ENCODE assay signal across 15 cellular contexts in genomic region chr3:59108091-59108815, GRCh38. TPM values are rescaled to one million over a fixed set of nuclear protein-coding genes. Genes with fewer than 3 reads are reported as not detected.
DNase-seq lines count a peak whose midpoint lies in the region; ATAC-seq, FAIRE-seq and TF ChIP-seq lines count a peak whose summit lies in the region.
"Had no signal": no experiment of that assay in that cellular context is flagged by ENCODE, and none has a peak within 500 bp of the region (broad histone marks: within the 10 kb centered on the region; RNA-seq: fewer than 3 reads in every experiment).

No MANE protein-coding gene starts in this region.

- no peaks in the 10 kb centered on the region for H4K20me1 ChIP-seq in K562 (replicated peaks; ENCODE audit: control insufficient read depth, insufficient read depth, low read length)

- POLR2A ChIA-PET in Caco-2 (lab: Charles Lee): no interaction called here
- POLR2A ChIA-PET in K562 (lab: Yijun Ruan, JAX): interaction anchor here (1.0 kb wide), 1 partner anchor 110 kb away, joined by 4 read pairs; no protein-coding TSS in a partner anchor

- H3K4me1 Mint-ChIP-seq in Caco-2 (ENCODE audit: low read depth, unreplicated experiment): peaks cover 9% of the 10 kb centered on the region
- peaks cover 12% of the 10 kb centered on the region for H3K4me1 Mint-ChIP-seq in HFFc6 (ENCODE audit: low read depth)
- H3K4me1 Mint-ChIP-seq in T-helper 17 cell: no peaks in the 10 kb centered on the region
- H3K4me1 Mint-ChIP-seq: activated CD4-positive, alpha-beta T cell treated with anti-CD3 and anti-CD28 coated beads, Interleukin-2, amount 10 ng/mL, durations not matched to agents 7 days and 5 days; naive B cell had no signal

- TF ChIP-seq POLR2A in K562 (conservative IDR thresholded peaks at IDR 0.05): no peak

- WGBS in K562 (ENCODE audit: insufficient coverage, low coverage, missing lambda C conversion rate): 20% methylated on average over 4 of the region's 4 CpGs

- in situ Hi-C loops in K562 (cut with MboI): no loop called here

- H3K4me2 ChIP-seq in K562 (ENCODE audit: insufficient read depth, low read length): no peak overlapping the region

- H3K27me3 Mint-ChIP-seq in Caco-2 (ENCODE audit: insufficient read depth, unreplicated experiment) (no peaks in the 10 kb centered on the region), HFFc6 (ENCODE audit: insufficient read depth) (no peaks in the 10 kb centered on the region; the same call in 1 of the 2 replicates), T-helper 17 cell (peaks cover 7% of the 10 kb centered on the region)
- H3K27me3 Mint-ChIP-seq: naive B cell had no signal

- no peak overlapping the region; the same call in 1 of the 2 replicates for H2AFZ ChIP-seq in K562 (ENCODE audit: low read depth, low read length)

- H3K9me3 Mint-ChIP-seq in Caco-2 (ENCODE audit: unreplicated experiment): no peaks in the 10 kb centered on the region
- H3K9me3 Mint-ChIP-seq in HFFc6: no peaks in the 10 kb centered on the region
- H3K9me3 Mint-ChIP-seq: activated CD4-positive, alpha-beta T cell treated with anti-CD3 and anti-CD28 coated beads, Interleukin-2, amount 10 ng/mL, durations not matched to agents 7 days and 5 days; naive B cell; T-helper 1 cell treated with Interleukin-12 subunit alpha and Interleukin-12 subunit beta and Interleukin-4 antibody, amounts not matched to agents 30 μg/mL and 1 μg/mL, for 36 hours had no signal

- TF ChIP-seq EP300 in K562 (IDR thresholded peaks at IDR 0.05; ENCODE audit: low read length): no peak

- CTCF ChIA-PET in Caco-2 (lab: Charles Lee) (interaction anchor here (0.6 kb wide), 1 partner anchor 44 kb away, joined by 8 read pairs; no protein-coding TSS in a partner anchor), K562 (lab: Yijun Ruan, JAX; ENCODE audit: low intra/inter-chr PET ratio) (no interaction called here)

- no peaks in the 10 kb centered on the region for H3K27me3 ChIP-seq in Caco-2 (replicated peaks; ENCODE audit: control insufficient read depth, insufficient read depth, low read length)
- H3K27me3 ChIP-seq in K562 (ENCODE audit: control insufficient read depth in 2 of 2, insufficient read depth in 2 of 2, low read length in 2 of 2): no peaks in the 10 kb centered on the region

- H3K36me3 Mint-ChIP-seq in Caco-2 (ENCODE audit: insufficient read depth, unreplicated experiment) (no peaks in the 10 kb centered on the region), HFFc6 (ENCODE audit: low read depth) (no peaks in the 10 kb centered on the region), T-helper 17 cell (ENCODE audit: low read depth) (no peaks in the 10 kb centered on the region)
- H3K36me3 Mint-ChIP-seq: CD14-positive monocyte, naive B cell had no signal

- FAIRE-seq in K562 (lab: Jason Lieb, UNC): no peak

- H3K27ac Mint-ChIP-seq in Caco-2 (ENCODE audit: unreplicated experiment) (peak overlapping the region; percentile 70), HFFc6 (no peak overlapping the region; the same call in 1 of the 2 replicates), T-helper 17 cell (no peak overlapping the region)
- H3K27ac Mint-ChIP-seq: activated CD4-positive, alpha-beta T cell treated with anti-CD3 and anti-CD28 coated beads, Interleukin-2, amount 10 ng/mL, durations not matched to agents 7 days and 5 days; CD14-positive monocyte; naive B cell; T-helper 1 cell treated with Interleukin-12 subunit alpha and Interleukin-12 subunit beta and Interleukin-4 antibody, amounts not matched to agents 30 μg/mL and 1 μg/mL, for 36 hours had no signal

- H3K4me3 ChIP-seq in Caco-2 (ENCODE audit: low read depth, low read length): no peak overlapping the region
- no peak overlapping the region for H3K4me3 ChIP-seq in K562

- TF ChIP-seq CTCF in Caco-2 (IDR thresholded peaks at IDR 0.05; ENCODE audit: insufficient read depth in 1 of 2, low read depth in 1 of 2, low read length in 1 of 2, severe bottlenecking in 1 of 2, unreplicated experiment in 1 of 2) (no peak), K562 (IDR thresholded peaks at IDR 0.05 in 2 of 3, conservative IDR thresholded peaks at IDR 0.05 in 1 of 3; ENCODE audit: insufficient read depth in 2 of 3, low read depth in 1 of 3, low read length in 3 of 3) (no peak), HFFc6 (IDR thresholded peaks at IDR 0.05) (no peak)

- H3K4me3 Mint-ChIP-seq in Caco-2 (ENCODE audit: unreplicated experiment) (no peak overlapping the region), HFFc6 (no peak overlapping the region), T-helper 17 cell (no peak overlapping the region)
- H3K4me3 Mint-ChIP-seq: activated CD4-positive, alpha-beta T cell treated with anti-CD3 and anti-CD28 coated beads, Interleukin-2, amount 10 ng/mL, durations not matched to agents 7 days and 5 days; CD14-positive monocyte; naive B cell; T-helper 1 cell treated with Interleukin-12 subunit alpha and Interleukin-12 subunit beta and Interleukin-4 antibody, amounts not matched to agents 30 μg/mL and 1 μg/mL, for 36 hours had no signal

- H3K9me3 ChIP-seq in Caco-2 (no peaks in the 10 kb centered on the region), K562 (replicated peaks; ENCODE audit: control insufficient read depth, insufficient read depth, low read depth, low read length) (no peaks in the 10 kb centered on the region), T-helper 17 cell (ENCODE audit: control insufficient read depth, low read length, poor library complexity, severe bottlenecking) (no peaks in the 10 kb centered on the region)

- H3K4me1 ChIP-seq in Caco-2: peaks cover 5% of the 10 kb centered on the region; the same call in 1 of the 2 replicates
- no peaks in the 10 kb centered on the region for H3K4me1 ChIP-seq in K562 (replicated peaks in 1 of 2; ENCODE audit: control insufficient read depth in 2 of 2, insufficient read depth in 2 of 2, low read length in 2 of 2)

- no peak overlapping the region for H3K27ac ChIP-seq in K562 (ENCODE audit: extremely low read depth, low read depth, low read length)

- H3K9ac ChIP-seq in K562 (ENCODE audit: insufficient read depth in 1 of 2, low read depth in 2 of 2, low read length in 2 of 2): no peak overlapping the region

- no peaks in the 10 kb centered on the region for H3K79me2 ChIP-seq in K562 (ENCODE audit: control insufficient read depth, insufficient read depth, low read length)

- TF ChIP-seq RAD21 in K562 (CRISPR knock-in tag; conservative IDR thresholded peaks at IDR 0.05 in 1 of 2, IDR thresholded peaks at IDR 0.05 in 1 of 2): no peak

- BruUV-seq in Caco-2 (replicated peaks; lab: Mats Ljungman, UMichigan) (no TSS peak), K562 (replicated peaks; lab: Mats Ljungman, UMichigan) (no TSS peak)

- DNase-seq in Caco-2 (no peak), M059J (ENCODE audit: low read depth) (peak; percentile 54), K562 (ENCODE audit: extremely low read depth in 1 of 4, low spot score in 3 of 4) (no peak), left colon (peak in 1 of 2 donors; percentile 13), HFFc6 (no peak), T-helper 17 cell (no peak)
- DNase-seq: activated CD4-positive, alpha-beta T cell treated with anti-CD3 and anti-CD28 coated beads, Interleukin-2, amount 10 ng/mL, durations not matched to agents 7 days and 5 days; GDM1; naive B cell; NCI-H2171; substantia nigra had no signal

- no peak for ATAC-seq in K562
- peak; percentile 82 for ATAC-seq in left colon
- ATAC-seq in HG03039 (IDR thresholded peaks at IDR 0.05; ENCODE audit: unreplicated experiment): no peak
- no peak for ATAC-seq in activated CD4-positive, CD25-positive, alpha-beta regulatory T cell treated with anti-CD3 and anti-CD28 coated beads, Interleukin-2, amount 50 U/mL, for 24 hours
- no peak for ATAC-seq in T-helper 17 cell

- intact Hi-C loops in Caco-2 (cut with micrococcal nuclease; ENCODE audit: unreplicated experiment) (no loop called here), K562 (cut with micrococcal nuclease) (no loop called here), left colon (cut with DNase I, micrococcal nuclease) (no loop called here)

- no peaks in the 10 kb centered on the region for H3K36me3 ChIP-seq in Caco-2 (ENCODE audit: control insufficient read depth, insufficient read depth, low read length)
- H3K36me3 ChIP-seq in K562 (ENCODE audit: control insufficient read depth, insufficient read depth, low read length): no peaks in the 10 kb centered on the region

- H3K9me1 ChIP-seq in K562 (ENCODE audit: control insufficient read depth, insufficient read depth, low read length): no peaks in the 10 kb centered on the region

TF ChIP-seq in K562, 482 proteins besides CTCF, POLR2A, EP300 and RAD21 (continues in another document):
- TF ChIP-seq SPI1 (IDR thresholded peaks at IDR 0.05; ENCODE audit: borderline replicate concordance, low read depth, low read length) (0 out of 2 replicates have a peak, but pooled peaks have one; percentile 12), RBM22 (IDR thresholded peaks at IDR 0.05; ENCODE audit: low read depth, low read length, poor library complexity, severe bottlenecking) (no peak)

RNA-seq across cellular contexts. Expression of gene CFAP20DC, which starts 58.4 kb away (rescaled TPM):
- 2.2 and 2.8 TPM in 2 replicates for total RNA-seq in Caco-2 (2022)
- not detected in 2 replicates for total RNA-seq in M059J (2014; rRNA removed; shearing (Covaris generic))
- total RNA-seq in K562 (2011; cell fraction: chromatin; rRNA removed; ENCODE audit: low replicate concordance): 6.6 and 14.2 TPM in 2 replicates
- 3.5 and 5.1 TPM in 2 replicates for total RNA-seq in K562 (2011; cell fraction: nucleolus; rRNA removed)
- 6.3 and 9.5 TPM in 2 replicates for total RNA-seq in K562 (2011; cell fraction: nucleoplasm; rRNA removed)
- total RNA-seq in K562 (2014; rRNA removed): 1.6 and 2.5 TPM in 2 replicates
- 5.4 and 6.3 TPM in 2 replicates for total RNA-seq in K562 (2014; rRNA removed; fragmentation: Illumina TruSeq; extraction: Trizol)
- 4.9 and 5.8 TPM in 2 replicates for total RNA-seq in K562 (2015; rRNA removed; fragmentation: Illumina TruSeq; extraction: Trizol)
- 3.5 and 4.6 TPM in 2 replicates for total RNA-seq in K562 (2021)
- 3.1 and 5.9 TPM in 2 replicates for polyA plus RNA-seq in K562 (2011; rRNA removed)
- 1.1 and 1.7 TPM in 2 replicates for polyA plus RNA-seq in K562 (2011; cell fraction: cytosol; rRNA removed)
- polyA plus RNA-seq in K562 (2011; cell fraction: nucleus; rRNA removed): 3.0 and 3.9 TPM in 2 replicates
- polyA plus RNA-seq in K562 (2012): 2.4 and 3.0 TPM in 2 replicates
- polyA plus RNA-seq in K562 (2014; fragmentation: Illumina TruSeq; extraction: Trizol): 3.3 and 3.6 TPM in 2 replicates
- 1 to 10 TPM; 3.8 to 4.7 TPM for polyA plus RNA-seq in K562 (2014; fragmentation: Nextera tagmentation; extraction: Ambion mirVana)
- polyA plus RNA-seq in K562 (2014; rRNA removed): 2.3 and 2.9 TPM in 2 replicates
- polyA minus RNA-seq in K562 (2011; rRNA and poly(A)+ RNA removed): 5.3 and 5.6 TPM in 2 replicates
- 1.3 and 1.8 TPM in 2 replicates for polyA minus RNA-seq in K562 (2011; cell fraction: cytosol; rRNA and poly(A)+ RNA removed)
- polyA minus RNA-seq in K562 (2011; cell fraction: nucleus; rRNA and poly(A)+ RNA removed): 6.9 and 7.4 TPM in 2 replicates
- 1 to 10 TPM in 1 of 2 donors, under 1 TPM in 1; 0.98 to 1.6 TPM for total RNA-seq in left colon
- total RNA-seq in HFFc6 (2021; fragmentation: NEBNext Ultra II Directional; extraction: Animal tissue kit (Norgen Biotek cat#: 25700)): 1 to 10 TPM; 1.2 to 2.6 (median 2.1) TPM
- under 1 TPM; 0.39 to 0.47 TPM for total RNA-seq in T-helper 17 cell
- polyA plus RNA-seq: CD14-positive monocyte had no signal
